24 cellular contexts compared by ENCODE assay signal in the genomic region with DNA sequence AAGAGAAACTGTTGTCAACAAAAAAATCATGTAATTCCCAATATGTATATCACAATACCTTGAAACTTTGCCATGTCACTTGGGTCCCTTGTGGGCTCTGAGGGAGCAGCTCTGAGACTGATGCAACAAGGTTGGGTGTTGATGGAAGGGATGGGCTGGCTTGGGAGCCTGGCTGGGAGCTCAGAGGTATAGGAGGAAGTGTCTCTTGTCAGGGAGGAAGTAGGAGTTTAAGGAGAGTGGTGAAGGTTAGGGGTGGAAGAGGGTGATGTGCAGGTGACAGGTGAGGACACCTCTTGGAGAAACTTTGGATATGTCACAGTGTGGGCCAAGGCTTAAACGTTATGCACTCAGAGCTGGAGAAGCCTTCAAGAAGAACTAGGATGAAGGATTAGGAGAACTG. TPM values are rescaled to one million over a fixed set of nuclear protein-coding genes. Genes with fewer than 3 reads are reported as not detected.
A peak's percentile ranks its signal among the peaks of the same experiment; 100 is the strongest.
DNase-seq lines count a peak whose midpoint lies in the region; ATAC-seq and TF ChIP-seq lines count a peak whose summit lies in the region.
"Had no signal": no experiment of that assay in that cellular context is flagged by ENCODE, and none has a peak within 500 bp of the region (broad histone marks: within the 10 kb centered on the region; RNA-seq: fewer than 3 reads in every experiment).

No MANE protein-coding gene starts in this region.

- peaks cover 5% of the 10 kb centered on the region for H3K4me1 ChIP-seq in IMR-90 (ENCODE audit: control insufficient read depth, insufficient read depth, low read length)

- H3K27ac Mint-ChIP-seq in activated T-helper 17 cell treated with anti-CD3 and anti-CD28 coated beads, Interleukin-2, amount 50 U/mL, for 72 hours, result no peak overlapping the region
- no peak overlapping the region for H3K27ac Mint-ChIP-seq in naive thymus-derived CD8-positive, alpha-beta T cell
- H3K27ac Mint-ChIP-seq: stimulated activated naive CD8-positive, alpha-beta T cell treated with anti-CD3 and anti-CD28 coated beads, Interleukin-15, Interleukin-2, amounts not matched to agents 100 ng/mL and 50 ng/mL, for 24 hours had no signal

- DNase-seq in CD1c-positive myeloid dendritic cell (ENCODE audit: extremely low spot score) (peak; percentile 21), IMR-90 (no peak), sciatic nerve (ENCODE audit: low spot score) (no peak), NCI-H2107 (lab: John Stamatoyannopoulos, UW) (no peak)
- DNase-seq in naive thymus-derived CD8-positive, alpha-beta T cell, result no peak
- DNase-seq in stimulated activated CD4-positive, alpha-beta T cell treated with anti-CD3 and anti-CD28 coated beads, Interleukin-4, amount 100 ng/mL, for 1 hour, result no peak
- DNase-seq: activated naive CD4-positive, alpha-beta T cell treated with Interleukin-2 at 50 U/mL for 16 hours; aorta; cerebellar nuclear complex; DMS79 treated with DMSO at 0.1 percent for 48 hours; Karpas-422; left ventricle myocardium inferior; NCI-H1092 treated with DMSO at 0.1 percent for 48 hours; NCI-H1930; NCI-H446; PC-3; retina; Right ventricle myocardium superior; stimulated activated CD4-positive, alpha-beta T cell treated with anti-CD3 and anti-CD28 coated beads, Interleukin-4, amount 100 ng/mL, for 4 hours; tibial artery had no signal

- H3K4me1 Mint-ChIP-seq in activated T-helper 17 cell treated with anti-CD3 and anti-CD28 coated beads, Interleukin-2, amount 50 U/mL, for 72 hours, result peaks cover 6% of the 10 kb centered on the region
- peaks cover 13 to 33% (median 19%) of the 10 kb centered on the region in 4 donors for H3K4me1 Mint-ChIP-seq in naive thymus-derived CD8-positive, alpha-beta T cell

- H3K27me3 Mint-ChIP-seq in activated T-helper 17 cell treated with anti-CD3 and anti-CD28 coated beads, Interleukin-2, amount 50 U/mL, for 72 hours, result peaks cover 55% of the 10 kb centered on the region
- H3K27me3 Mint-ChIP-seq in naive thymus-derived CD8-positive, alpha-beta T cell, result peaks cover 32 to 77% (median 55%) of the 10 kb centered on the region in 5 donors

- H3K4me2 ChIP-seq in IMR-90 (ENCODE audit: low read depth, low read length), result no peak overlapping the region

- H2AFZ ChIP-seq in IMR-90 (replicated peaks; ENCODE audit: low read length, poor library complexity), result peak overlapping the region; percentile 34

- CTCF ChIA-PET in IMR-90 (lab: Yijun Ruan, JAX), result no interaction called here

- no peak overlapping the region for H2BK20ac ChIP-seq in IMR-90 (ENCODE audit: low read depth, low read length)

- H3K18ac ChIP-seq in IMR-90 (ENCODE audit: low read depth, low read length), result no peak overlapping the region

- H3K14ac ChIP-seq in IMR-90 (replicated peaks; ENCODE audit: low read depth, low read length), result no peak overlapping the region

- no peak overlapping the region for H3K9ac ChIP-seq in IMR-90 (ENCODE audit: low read depth, low read length)

- peaks cover 5% of the 10 kb centered on the region for H3K36me3 Mint-ChIP-seq in activated T-helper 17 cell treated with anti-CD3 and anti-CD28 coated beads, Interleukin-2, amount 50 U/mL, for 72 hours (ENCODE audit: low read depth)
- H3K36me3 Mint-ChIP-seq in naive thymus-derived CD8-positive, alpha-beta T cell, result no peaks in the 10 kb centered on the region

- H2BK5ac ChIP-seq in IMR-90 (ENCODE audit: low read depth, low read length, poor library complexity, severe bottlenecking), result no peak overlapping the region

- no peak overlapping the region for H3K27ac ChIP-seq in IMR-90 (ENCODE audit: insufficient read depth, low read length)
- H3K27ac ChIP-seq: left ventricle myocardium inferior, tibial artery, VCaP had no signal

- POLR2A ChIA-PET in IMR-90 (lab: Charles Lee; ENCODE audit: unreplicated experiment), result no interaction called here
- POLR2A ChIA-PET in naive thymus-derived CD8-positive, alpha-beta T cell (lab: Charles Lee), result no interaction called here

- dilution Hi-C loops in IMR-90 (cut with HindIII; ENCODE audit: low sequenced_read_pairs, unreplicated experiment), result no loop called here

- H2BK15ac ChIP-seq in IMR-90 (ENCODE audit: low read depth, low read length), result no peak overlapping the region

- no peak for TF ChIP-seq POLR2A in IMR-90 (IDR thresholded peaks at IDR 0.05; ENCODE audit: low read depth, low read length)

- ATAC-seq in IMR-90 (ENCODE audit: low read depth) (no peak), HG03025 (IDR thresholded peaks at IDR 0.05; ENCODE audit: low FRiP score, unreplicated experiment) (no peak), sciatic nerve (no peak)
- ATAC-seq in activated T-helper 17 cell treated with anti-CD3 and anti-CD28 coated beads, Interleukin-2, amount 50 U/mL, for 72 hours (replicated peaks), result no peak
- no peak for ATAC-seq in naive thymus-derived CD8-positive, alpha-beta T cell
- ATAC-seq: PC-3 had no signal

- no peaks in the 10 kb centered on the region for H3K36me3 ChIP-seq in IMR-90 (ENCODE audit: control insufficient read depth, insufficient read depth, low read length)
- H3K36me3 ChIP-seq: left ventricle myocardium inferior, tibial artery had no signal

- H3K9me3 Mint-ChIP-seq in activated T-helper 17 cell treated with anti-CD3 and anti-CD28 coated beads, Interleukin-2, amount 50 U/mL, for 72 hours, result no peaks in the 10 kb centered on the region
- H3K9me3 Mint-ChIP-seq in naive thymus-derived CD8-positive, alpha-beta T cell, result no peaks in the 10 kb centered on the region
- H3K9me3 Mint-ChIP-seq: stimulated activated naive CD8-positive, alpha-beta T cell treated with anti-CD3 and anti-CD28 coated beads, Interleukin-15, Interleukin-2, amounts not matched to agents 100 ng/mL and 50 ng/mL, for 24 hours had no signal

- no peak overlapping the region for H4K91ac ChIP-seq in IMR-90 (ENCODE audit: insufficient read depth, low read depth, low read length)

- no peak overlapping the region for H3K23ac ChIP-seq in IMR-90 (ENCODE audit: low read depth, low read length)

- no peak overlapping the region for H2AK5ac ChIP-seq in IMR-90 (ENCODE audit: low read depth, low read length)

- H3K27me3 ChIP-seq in IMR-90 (ENCODE audit: control insufficient read depth, insufficient read depth, low read length), result peaks cover 12% of the 10 kb centered on the region

- H3K79me1 ChIP-seq in IMR-90 (ENCODE audit: low read depth in 1 of 2, low read length in 2 of 2), result peaks cover 8 to 23% of the 10 kb centered on the region in 2 experiments; a peak in 3 of 4 replicates

- in situ Hi-C loops in IMR-90 (cut with MboI; ENCODE audit: low sequenced_read_pairs), result no loop called here

- no peak for TF ChIP-seq RAD21 in IMR-90 (IDR thresholded peaks at IDR 0.05; ENCODE audit: low read length)

- TF ChIP-seq CTCF in IMR-90 (conservative IDR thresholded peaks at IDR 0.05; ENCODE audit: low read depth, low read length), result no peak

- H3K4ac ChIP-seq in IMR-90 (ENCODE audit: low read depth, low read length), result no peak overlapping the region

- no peak overlapping the region for H2BK120ac ChIP-seq in IMR-90 (ENCODE audit: low read depth, low read length)

- H3K9me1 ChIP-seq in IMR-90 (ENCODE audit: insufficient read depth, low read length), result peaks cover 10% of the 10 kb centered on the region; the same call in 1 of the 2 replicates

- no peak overlapping the region for H3K4me3 ChIP-seq in IMR-90 (ENCODE audit: insufficient read depth, low read depth, low read length)
- H3K4me3 ChIP-seq: left ventricle myocardium inferior, tibial artery had no signal

- intact Hi-C loops in IMR-90 (cut with micrococcal nuclease) (no loop called here), sciatic nerve (cut with DNase I) (no loop called here)

- H4K5ac ChIP-seq in IMR-90 (ENCODE audit: low read depth, low read length), result no peak overlapping the region

- peak overlapping the region; percentile 18 for H3K4me3 Mint-ChIP-seq in activated T-helper 17 cell treated with anti-CD3 and anti-CD28 coated beads, Interleukin-2, amount 50 U/mL, for 72 hours
- peak overlapping the region in 7 of 10 donors; percentile 3 to 82 (median 44) for H3K4me3 Mint-ChIP-seq in naive thymus-derived CD8-positive, alpha-beta T cell
- H3K4me3 Mint-ChIP-seq: stimulated activated naive CD8-positive, alpha-beta T cell treated with anti-CD3 and anti-CD28 coated beads, Interleukin-15, Interleukin-2, amounts not matched to agents 100 ng/mL and 50 ng/mL, for 24 hours had no signal

- H4K20me1 ChIP-seq in IMR-90 (ENCODE audit: insufficient read depth, low read length), result no peaks in the 10 kb centered on the region

- WGBS in IMR-90 (ENCODE audit: extremely low coverage in 2 of 2, insufficient read length in 1 of 2), 2 experiments, result no CpG with 5 or more reads among the region's 1 CpG

- no peak overlapping the region for H3K56ac ChIP-seq in IMR-90 (ENCODE audit: extremely low read depth, insufficient read depth, low read length)

- H3K9me3 ChIP-seq in IMR-90 (ENCODE audit: control insufficient read depth, insufficient read depth, low read length), result no peaks in the 10 kb centered on the region
- H3K9me3 ChIP-seq: left ventricle myocardium inferior, tibial artery had no signal

- H2AK9ac ChIP-seq in IMR-90 (replicated peaks; ENCODE audit: low read depth, low read length, poor library complexity), result no peak overlapping the region

- H4K8ac ChIP-seq in IMR-90 (ENCODE audit: low read depth in 2 of 2, low read length in 2 of 2), result no peak overlapping the region

- no TSS peak for BruUV-seq in IMR-90 (replicated peaks; lab: Mats Ljungman, UMichigan)

TF ChIP-seq in IMR-90, 13 proteins besides CTCF, POLR2A, EP300 and RAD21 (continues in another document):
- TF ChIP-seq BHLHE40 (IDR thresholded peaks at IDR 0.05; ENCODE audit: low read depth, low read length), result no peak
- no peak for TF ChIP-seq NFE2L2 (IDR thresholded peaks at IDR 0.05; ENCODE audit: low read depth, low read length)
- no peak for TF ChIP-seq RFX5 (IDR thresholded peaks at IDR 0.05; ENCODE audit: low read depth, low read length)
- no peak for TF ChIP-seq CHD1 (IDR thresholded peaks at IDR 0.05; ENCODE audit: low read depth, low read length)
- no peak for TF ChIP-seq FOS (IDR thresholded peaks at IDR 0.05; ENCODE audit: low read depth, low read length)

RNA-seq across cellular contexts. Expression of a gene that starts 2.0 kb away (rescaled TPM):
- total RNA-seq in IMR-90 (2012; rRNA removed) (1.6 and 1.9 TPM in 2 replicates), sciatic nerve (7.8 TPM)
- polyA plus RNA-seq in IMR-90 (2012; rRNA removed), result 1.3 and 1.9 TPM in 2 replicates
- polyA plus RNA-seq in IMR-90 (2012; cell fraction: cytosol; rRNA removed), result 1.1 and 1.8 TPM in 2 replicates
- 1.1 and 2.5 TPM in 2 replicates for polyA plus RNA-seq in IMR-90 (2012; cell fraction: nucleus; rRNA removed; ENCODE audit: low replicate concordance)
- total RNA-seq in activated T-helper 17 cell treated with anti-CD3 and anti-CD28 coated beads, Interleukin-2, amount 50 U/mL, for 72 hours, result under 1 TPM; 0.54 to 0.61 TPM
- total RNA-seq in naive thymus-derived CD8-positive, alpha-beta T cell, result under 1 TPM; 0.34 to 0.58 TPM
- under 1 TPM in 2 of 3 donors, not detected in 1; 0.13 to 0.68 TPM for polyA plus RNA-seq in naive thymus-derived CD8-positive, alpha-beta T cell
- total RNA-seq: PC-3 had no signal

RNA-seq across cellular contexts. Expression of a gene that starts 38.4 kb away (rescaled TPM):
- total RNA-seq in IMR-90 (2012; rRNA removed) (78.7 and 90.5 TPM in 2 replicates), sciatic nerve (51.4 TPM)
- polyA plus RNA-seq in IMR-90 (2012; rRNA removed), result 32.8 and 39.3 TPM in 2 replicates
- 12.1 and 20.3 TPM in 2 replicates for polyA plus RNA-seq in IMR-90 (2012; cell fraction: cytosol; rRNA removed)
- 9.5 and 22.4 TPM in 2 replicates for polyA plus RNA-seq in IMR-90 (2012; cell fraction: nucleus; rRNA removed; ENCODE audit: low replicate concordance)
- total RNA-seq in activated T-helper 17 cell treated with anti-CD3 and anti-CD28 coated beads, Interleukin-2, amount 50 U/mL, for 72 hours, result 10 to 100 TPM; 46.1 to 63.8 TPM
- total RNA-seq in naive thymus-derived CD8-positive, alpha-beta T cell, result 10 to 100 TPM; 42.9 to 43.3 TPM
- 10 to 100 TPM; 36.0 to 40.6 (median 37.0) TPM for polyA plus RNA-seq in naive thymus-derived CD8-positive, alpha-beta T cell
